In the genomic region with DNA sequence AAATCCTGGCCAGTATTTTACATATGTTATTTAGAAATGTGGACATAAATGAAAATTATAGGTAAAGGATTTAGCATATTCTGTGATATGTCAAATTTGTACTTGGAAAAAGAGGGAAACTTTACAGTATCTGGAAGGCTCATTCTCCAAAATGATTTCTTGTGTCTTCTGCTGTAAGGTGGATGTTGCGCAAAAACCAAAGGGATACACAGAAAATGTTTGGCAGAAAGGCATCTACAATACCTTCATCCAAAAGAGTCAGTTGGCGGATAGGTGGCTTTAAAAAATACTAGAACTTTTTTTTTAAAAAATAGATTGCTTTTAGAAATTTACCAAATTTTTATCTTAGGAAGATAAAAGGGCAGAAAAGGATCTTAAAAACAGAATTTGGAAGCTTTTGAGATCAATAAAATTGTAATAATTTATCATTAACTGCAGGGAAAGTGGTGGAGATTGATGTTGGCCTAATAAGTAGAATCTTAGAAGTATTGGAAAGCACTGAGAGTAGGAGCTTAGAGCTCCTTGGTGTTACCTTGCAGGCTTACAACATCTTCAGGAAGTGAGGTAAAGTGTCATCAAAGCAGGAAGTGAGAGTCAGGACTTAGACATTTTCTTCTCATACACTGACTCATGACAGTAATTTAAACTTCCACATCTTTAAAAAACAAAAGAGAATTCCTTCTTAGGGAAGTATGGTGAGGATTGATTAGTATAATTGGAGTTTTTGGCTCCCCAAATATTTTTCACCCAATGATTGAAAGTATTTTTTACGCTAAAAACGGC, we compare ENCODE assay signal across 1 cellular context.
TF ChIP-seq lines count a peak whose summit lies in the region.

No MANE protein-coding gene starts in this region.

TF ChIP-seq in HepG2, 621 proteins besides CTCF, POLR2A, EP300 and RAD21 (continued from another document):
- TF ChIP-seq MNT (IDR thresholded peaks at IDR 0.05) = no peak
- no peak for TF ChIP-seq PHF20 (CRISPR knock-in tag; IDR thresholded peaks at IDR 0.05)
- TF ChIP-seq REPIN1 (CRISPR knock-in tag; IDR thresholded peaks at IDR 0.05; ENCODE audit: borderline replicate concordance, low read depth) = no peak
- TF ChIP-seq GATAD1 (CRISPR knock-in tag; IDR thresholded peaks at IDR 0.05) = no peak
- no peak for TF ChIP-seq SNRNP70 (IDR thresholded peaks at IDR 0.05; ENCODE audit: low read depth, low read length)
- TF ChIP-seq ZNF816 (CRISPR knock-in tag; IDR thresholded peaks at IDR 0.05; ENCODE audit: borderline replicate concordance) = no peak
- TF ChIP-seq FOSL2 (CRISPR knock-in tag; IDR thresholded peaks at IDR 0.05) = peak; percentile 17; the same call in 1 of the 2 replicates
- TF ChIP-seq NPAS2 (CRISPR knock-in tag; IDR thresholded peaks at IDR 0.05; ENCODE audit: borderline replicate concordance) = no peak
- TF ChIP-seq GABPA (IDR thresholded peaks at IDR 0.05; ENCODE audit: low read depth, low read length) = no peak
- peak; percentile 60 for TF ChIP-seq GABPA (CRISPR knock-in tag; IDR thresholded peaks at IDR 0.05; ENCODE audit: low read depth)
- peak; percentile 27; the same call in 1 of the 2 replicates for TF ChIP-seq GATAD2A (CRISPR knock-in tag; IDR thresholded peaks at IDR 0.05)
- no peak for TF ChIP-seq SMARCE1 (IDR thresholded peaks at IDR 0.05; ENCODE audit: borderline replicate concordance)
- no peak for TF ChIP-seq ZNF501 (CRISPR knock-in tag; IDR thresholded peaks at IDR 0.05)
- no peak for TF ChIP-seq FLYWCH1 (CRISPR knock-in tag; IDR thresholded peaks at IDR 0.05)
- no peak for TF ChIP-seq BCL3 (CRISPR knock-in tag; IDR thresholded peaks at IDR 0.05)
- TF ChIP-seq ZNF577 (CRISPR knock-in tag; IDR thresholded peaks at IDR 0.05; ENCODE audit: borderline replicate concordance, low read depth) = no peak
- TF ChIP-seq CEBPG (CRISPR knock-in tag; IDR thresholded peaks at IDR 0.05) = peak; percentile 59
- TF ChIP-seq ELF1 (CRISPR knock-in tag; IDR thresholded peaks at IDR 0.05) = 0 out of 2 replicates have a peak, but pooled peaks have one; percentile 26
- peak; percentile 61 for TF ChIP-seq CEBPB (IDR thresholded peaks at IDR 0.05; ENCODE audit: borderline replicate concordance, low read depth, low read length)
